ENCODE assay signal across 2 cellular contexts in the genomic region with DNA sequence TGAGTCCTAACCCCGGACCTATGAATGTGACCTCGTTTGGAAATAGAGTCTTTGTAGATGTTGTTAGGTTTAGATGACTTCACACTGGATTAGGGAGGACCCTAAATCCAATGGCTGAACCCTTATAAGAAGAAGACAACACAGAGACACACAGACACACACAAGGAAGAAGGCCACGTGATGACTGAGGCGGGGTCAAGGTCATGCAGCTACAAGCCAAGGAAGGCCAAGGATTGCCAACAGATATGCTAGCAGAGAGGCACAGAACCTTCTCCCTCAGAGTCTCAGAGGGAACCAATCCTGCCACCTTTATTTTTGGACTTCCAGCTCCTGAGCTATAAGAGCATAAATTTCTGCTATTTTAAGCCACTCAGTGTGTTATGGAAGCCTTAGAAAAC.
TF ChIP-seq lines count a peak whose summit lies in the region.

No MANE protein-coding gene starts in this region.

TF ChIP-seq in SK-N-SH, 30 proteins besides CTCF, POLR2A, EP300 and RAD21 (continued from another document):
- TF ChIP-seq POLR2AphosphoS5 (IDR thresholded peaks at IDR 0.05; ENCODE audit: low read depth, low read length) = no peak
- TF ChIP-seq EZH2phosphoT487 (IDR thresholded peaks at IDR 0.05; ENCODE audit: borderline replicate concordance, low read depth) = no peak

TF ChIP-seq in SK-N-SH treated with all-trans-retinoic acid at 6 μM for 48 hours, 23 proteins besides CTCF, POLR2A, EP300 and RAD21 (continued from another document):
- TF ChIP-seq POU6F1 (CRISPR knock-in tag; IDR thresholded peaks at IDR 0.05; ENCODE audit: borderline replicate concordance, low read depth) = no peak
- no peak for TF ChIP-seq TSHZ2 (CRISPR knock-in tag; IDR thresholded peaks at IDR 0.05)
- no peak for TF ChIP-seq GLIS3 (CRISPR knock-in tag; IDR thresholded peaks at IDR 0.05)
- TF ChIP-seq, protein P1, sequence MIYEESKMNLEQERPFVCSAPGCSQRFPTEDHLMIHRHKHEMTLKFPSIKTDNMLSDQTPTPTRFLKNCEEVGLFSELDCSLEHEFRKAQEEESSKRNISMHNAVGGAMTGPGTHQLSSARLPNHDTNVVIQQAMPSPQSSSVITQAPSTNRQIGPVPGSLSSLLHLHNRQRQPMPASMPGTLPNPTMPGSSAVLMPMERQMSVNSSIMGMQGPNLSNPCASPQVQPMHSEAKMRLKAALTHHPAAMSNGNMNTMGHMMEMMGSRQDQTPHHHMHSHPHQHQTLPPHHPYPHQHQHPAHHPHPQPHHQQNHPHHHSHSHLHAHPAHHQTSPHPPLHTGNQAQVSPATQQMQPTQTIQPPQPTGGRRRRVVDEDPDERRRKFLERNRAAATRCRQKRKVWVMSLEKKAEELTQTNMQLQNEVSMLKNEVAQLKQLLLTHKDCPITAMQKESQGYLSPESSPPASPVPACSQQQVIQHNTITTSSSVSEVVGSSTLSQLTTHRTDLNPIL (CRISPR knock-in tag; IDR thresholded peaks at IDR 0.05; ENCODE audit: low read depth) = no peak
- TF ChIP-seq, protein P2, sequence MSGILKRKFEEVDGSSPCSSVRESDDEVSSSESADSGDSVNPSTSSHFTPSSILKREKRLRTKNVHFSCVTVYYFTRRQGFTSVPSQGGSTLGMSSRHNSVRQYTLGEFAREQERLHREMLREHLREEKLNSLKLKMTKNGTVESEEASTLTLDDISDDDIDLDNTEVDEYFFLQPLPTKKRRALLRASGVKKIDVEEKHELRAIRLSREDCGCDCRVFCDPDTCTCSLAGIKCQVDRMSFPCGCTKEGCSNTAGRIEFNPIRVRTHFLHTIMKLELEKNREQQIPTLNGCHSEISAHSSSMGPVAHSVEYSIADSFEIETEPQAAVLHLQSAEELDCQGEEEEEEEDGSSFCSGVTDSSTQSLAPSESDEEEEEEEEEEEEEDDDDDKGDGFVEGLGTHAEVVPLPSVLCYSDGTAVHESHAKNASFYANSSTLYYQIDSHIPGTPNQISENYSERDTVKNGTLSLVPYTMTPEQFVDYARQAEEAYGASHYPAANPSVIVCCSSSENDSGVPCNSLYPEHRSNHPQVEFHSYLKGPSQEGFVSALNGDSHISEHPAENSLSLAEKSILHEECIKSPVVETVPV (CRISPR knock-in tag; IDR thresholded peaks at IDR 0.05) = no peak
- no peak for TF ChIP-seq ESRRG (CRISPR knock-in tag; IDR thresholded peaks at IDR 0.05)
